In genomic region chr7:5425507-5426225, GRCh38 we compare ENCODE assay signal across 8 cellular contexts. TPM values are rescaled to one million over a fixed set of nuclear protein-coding genes. Genes with fewer than 3 reads are reported as not detected.
DNase-seq lines count a peak whose midpoint lies in the region; ATAC-seq and TF ChIP-seq lines count a peak whose summit lies in the region.

No MANE protein-coding gene starts in this region.

- no peaks in the 10 kb centered on the region for H3K9me2 ChIP-seq in Loucy (replicated peaks; ENCODE audit: low read depth, low read length)

- peak overlapping the region; percentile 79 for H3K4me3 ChIP-seq in Loucy (ENCODE audit: low read length, poor library complexity, severe bottlenecking)
- H3K4me3 ChIP-seq in left lung = peak overlapping the region; percentile 67 to 83

- intact Hi-C loops in left lung (cut with DNase I) = no loop called here

- peak; percentile 87 for DNase-seq in DMS53 treated with DMSO at 0.1 percent for 48 hours (lab: John Stamatoyannopoulos, UW; ENCODE audit: unreplicated experiment)
- peak; percentile 51 for DNase-seq in RWPE1 (ENCODE audit: low spot score)
- DNase-seq in dedifferentiated amniotic fluid mesenchymal stem cell (ENCODE audit: extremely low spot score) = peak; percentile 86
- DNase-seq in left lung = peak; percentile 82 to 84
- peak in 1 of 2 donors; percentile 8 for DNase-seq in stimulated activated naive CD8-positive, alpha-beta T cell treated with anti-CD3 and anti-CD28 coated beads, Interleukin-15, amount 100 ng/mL, for 72 hours
- no peak for DNase-seq in GM19240 (ENCODE audit: insufficient read length, low spot score)
- DNase-seq in epidermal melanocyte (ENCODE audit: insufficient read length, low spot score) = no peak

- ATAC-seq in left lung = peak; percentile 4
- ATAC-seq in stimulated activated naive CD8-positive, alpha-beta T cell treated with anti-CD3 and anti-CD28 coated beads, Interleukin-15, amount 100 ng/mL, for 72 hours = no peak

- H3K4me1 Mint-ChIP-seq in stimulated activated naive CD8-positive, alpha-beta T cell treated with anti-CD3 and anti-CD28 coated beads, Interleukin-15, amount 100 ng/mL, for 72 hours = peaks cover 75% of the 10 kb centered on the region

- no peaks in the 10 kb centered on the region for H3F3A ChIP-seq in Loucy (ENCODE audit: low read depth)

- H3K4me1 ChIP-seq in Loucy (ENCODE audit: insufficient read depth, low read length, poor library complexity, severe bottlenecking) (peaks cover 25% of the 10 kb centered on the region), left lung (peaks cover 21 to 34% of the 10 kb centered on the region in 2 donors)

- H3K27ac ChIP-seq in RWPE1 (peak overlapping the region; percentile 100), left lung (peak overlapping the region; percentile 100)

- H3K9me3 ChIP-seq in Loucy (ENCODE audit: insufficient read depth, low read depth, low read length) (no peaks in the 10 kb centered on the region), left lung (no peaks in the 10 kb centered on the region)

- CTCF ChIA-PET in RWPE1 (lab: Yijun Ruan, JAX) = interaction anchor here (0.8 to 1.3 kb wide), 2 partner anchors 29 to 60 kb away, joined by 3 to 7 read pairs; no protein-coding TSS in a partner anchor

- peak overlapping the region in 1 of 2 donors; percentile 67 for H3K27ac Mint-ChIP-seq in stimulated activated naive CD8-positive, alpha-beta T cell treated with anti-CD3 and anti-CD28 coated beads, Interleukin-15, amount 100 ng/mL, for 72 hours

- H3K27me3 Mint-ChIP-seq in stimulated activated naive CD8-positive, alpha-beta T cell treated with anti-CD3 and anti-CD28 coated beads, Interleukin-15, amount 100 ng/mL, for 72 hours = peaks cover 86% of the 10 kb centered on the region

- H2AFZ ChIP-seq in Loucy (ENCODE audit: low read length) = no peak overlapping the region

- peak overlapping the region; percentile 89 for H3K4me3 Mint-ChIP-seq in stimulated activated naive CD8-positive, alpha-beta T cell treated with anti-CD3 and anti-CD28 coated beads, Interleukin-15, amount 100 ng/mL, for 72 hours

- H3K27me3 ChIP-seq in Loucy (ENCODE audit: insufficient read depth, low read length, poor library complexity, severe bottlenecking) (no peaks in the 10 kb centered on the region), left lung (peaks cover 0 to 22% of the 10 kb centered on the region in 2 donors)

- H4K20me1 ChIP-seq in Loucy (ENCODE audit: insufficient read depth, low read length, poor library complexity, severe bottlenecking) = peaks cover 24% of the 10 kb centered on the region

- peak overlapping the region; percentile 95 for H3K9ac ChIP-seq in Loucy (ENCODE audit: low read depth, low read length, poor library complexity, severe bottlenecking)

- POLR2A ChIA-PET in RWPE1 (lab: Yijun Ruan, JAX; ENCODE audit: low non-redundant PET) = interaction anchor here (0.6 to 1.9 kb wide), 3 partner anchors 29 to 138 kb away, joined by 3 to 15 read pairs (median 3); no protein-coding TSS in a partner anchor

- H3K36me3 ChIP-seq in Loucy (ENCODE audit: insufficient read depth, low read length) (no peaks in the 10 kb centered on the region), left lung (no peaks in the 10 kb centered on the region)

- H3K79me2 ChIP-seq in Loucy (ENCODE audit: insufficient read depth, low read length) = peaks cover 95% of the 10 kb centered on the region

- no peaks in the 10 kb centered on the region for H3K9me3 Mint-ChIP-seq in stimulated activated naive CD8-positive, alpha-beta T cell treated with anti-CD3 and anti-CD28 coated beads, Interleukin-15, amount 100 ng/mL, for 72 hours

- no peak; the same call in 1 of the 2 replicates for TF ChIP-seq CTCF in Loucy (conservative IDR thresholded peaks at IDR 0.05; ENCODE audit: low read length)
- TF ChIP-seq CTCF in RWPE1 (conservative IDR thresholded peaks at IDR 0.05; ENCODE audit: low read depth) = no peak
- TF ChIP-seq CTCF in left lung (IDR thresholded peaks at IDR 0.05) = no peak

- H3K4me2 ChIP-seq in Loucy (ENCODE audit: low read depth, low read length, poor library complexity, severe bottlenecking) = peak overlapping the region; percentile 89

RNA-seq across cellular contexts. Expression of gene TNRC18, which starts 2.0 kb away (rescaled TPM):
- total RNA-seq in left lung = 100 to 1,000 TPM in 1 of 2 donors, 10 to 100 TPM in 1; 94.4 to 102 TPM

Comparison
In these comparisons a context has a peak if more than half of its experiments do, and no peak if none do; other contexts are left out.
1. DNase-seq: peak in DMS53 treated with DMSO at 0.1 percent for 48 hours (single experiment), RWPE1 (single experiment), dedifferentiated amniotic fluid mesenchymal stem cell (single experiment) and left lung (2 of 2); none in GM19240 (single experiment) and epidermal melanocyte (single experiment).